8 cellular contexts compared by ENCODE assay signal in the genomic region with DNA sequence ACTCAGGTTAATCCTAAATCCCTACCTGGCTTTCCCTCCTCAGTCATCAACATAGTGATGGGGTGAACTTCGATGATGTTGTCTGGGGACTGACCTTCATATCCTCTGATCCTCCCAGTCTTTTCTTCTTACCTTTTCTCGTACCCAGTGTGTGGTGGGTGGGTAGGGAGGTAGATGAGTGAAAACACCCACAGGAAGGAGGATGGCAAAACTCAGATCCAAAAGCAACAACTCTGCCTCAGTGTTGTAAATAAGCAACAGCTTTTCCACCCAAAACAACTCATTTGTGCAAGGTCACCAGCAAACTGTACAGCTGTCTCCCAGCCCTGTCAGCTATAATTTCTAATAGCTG. TPM values are rescaled to one million over a fixed set of nuclear protein-coding genes. Genes with fewer than 3 reads are reported as not detected.
DNase-seq lines count a peak whose midpoint lies in the region; ATAC-seq and TF ChIP-seq lines count a peak whose summit lies in the region.

No MANE protein-coding gene starts in this region.

- peaks cover 76% of the 10 kb centered on the region for H3K4me1 Mint-ChIP-seq in brain

- no peak overlapping the region for H2BK120ac ChIP-seq in mesendoderm (ENCODE audit: low read depth, low read length)

- H3K18ac ChIP-seq in mesendoderm (ENCODE audit: low read length), result no peak overlapping the region

- H2BK5ac ChIP-seq in mesendoderm (ENCODE audit: low read length), result no peak overlapping the region

- H3K79me1 ChIP-seq in mesendoderm (ENCODE audit: low read length), result peaks cover 44% of the 10 kb centered on the region

- no peak overlapping the region for H2AK5ac ChIP-seq in mesendoderm (ENCODE audit: low read length)

- H3K4me3 ChIP-seq in DND-41 (ENCODE audit: low read depth in 1 of 2, low read length in 2 of 2), result peak overlapping the region in 1 of 2 experiments; percentile 26; a peak in 1 of 4 replicates
- no peak overlapping the region for H3K4me3 ChIP-seq in KMS-11 (IDR thresholded peaks at IDR 0.05; ENCODE audit: insufficient read depth, low read depth, low read length)
- H3K4me3 ChIP-seq in aorta (ENCODE audit: low read length in 2 of 2), result no peak overlapping the region
- no peak overlapping the region for H3K4me3 ChIP-seq in mesendoderm (ENCODE audit: low read length)
- H3K4me3 ChIP-seq in tibial artery, result no peak overlapping the region

- DNase-seq in DND-41 (no peak), pons (ENCODE audit: low spot score) (peak; percentile 21), aorta (no peak), mesendoderm (no peak), tibial artery (no peak)

- no peak overlapping the region for H3K56ac ChIP-seq in mesendoderm (ENCODE audit: low read length)

- H3K9ac ChIP-seq in DND-41 (ENCODE audit: low read depth, low read length), result peak overlapping the region; percentile 55
- peak overlapping the region; percentile 46 for H3K9ac ChIP-seq in KMS-11
- no peak overlapping the region for H3K9ac ChIP-seq in mesendoderm (ENCODE audit: low read length)

- H3K4me2 ChIP-seq in DND-41 (ENCODE audit: insufficient read depth, low read length), result peak overlapping the region; percentile 62
- peak overlapping the region; percentile 92 for H3K4me2 ChIP-seq in KMS-11
- no peak overlapping the region for H3K4me2 ChIP-seq in mesendoderm (ENCODE audit: low read length)

- TF ChIP-seq CTCF in DND-41 (IDR thresholded peaks at IDR 0.05; ENCODE audit: borderline replicate concordance, extremely low read depth, low read length, poor library complexity, severe bottlenecking), result no peak
- TF ChIP-seq CTCF in KMS-11 (conservative IDR thresholded peaks at IDR 0.05; ENCODE audit: low read depth, low read length), result no peak
- no peak for TF ChIP-seq CTCF in brain (conservative IDR thresholded peaks at IDR 0.05)
- TF ChIP-seq CTCF in tibial artery (IDR thresholded peaks at IDR 0.05), result no peak

- H3K79me2 ChIP-seq in DND-41 (ENCODE audit: insufficient read depth, low read length), result peaks cover 80% of the 10 kb centered on the region
- H3K79me2 ChIP-seq in KMS-11 (ENCODE audit: insufficient read depth, low read depth), result peaks cover 78% of the 10 kb centered on the region
- H3K79me2 ChIP-seq in mesendoderm (ENCODE audit: control insufficient read depth, insufficient read depth, low read length), result peaks cover 46% of the 10 kb centered on the region

- H3K9me3 Mint-ChIP-seq in brain, result no peaks in the 10 kb centered on the region

- H4K20me1 ChIP-seq in DND-41 (ENCODE audit: insufficient read depth, low read length) (peaks cover 82% of the 10 kb centered on the region), KMS-11 (ENCODE audit: insufficient read depth) (peaks cover 3% of the 10 kb centered on the region; the same call in 1 of the 2 replicates)

- H3K4ac ChIP-seq in mesendoderm (ENCODE audit: low read depth, low read length), result no peak overlapping the region

- no peaks in the 10 kb centered on the region for H3K9me3 ChIP-seq in DND-41 (ENCODE audit: insufficient read depth, low read length, severe bottlenecking)
- H3K9me3 ChIP-seq in aorta (ENCODE audit: control insufficient read depth, low read length), result no peaks in the 10 kb centered on the region
- no peaks in the 10 kb centered on the region for H3K9me3 ChIP-seq in tibial artery

- intact Hi-C loops in aorta (cut with DNase I) (no loop called here), tibial artery (cut with DNase I; ENCODE audit: low total_unique reads) (loop anchor here (2.0 kb wide), 1 partner anchor 21 kb away; no protein-coding TSS in a partner anchor)

- peak overlapping the region; percentile 99 for H3K27ac ChIP-seq in DND-41 (ENCODE audit: low read length)
- H3K27ac ChIP-seq in KMS-11, result peak overlapping the region; percentile 90
- H3K27ac ChIP-seq in aorta (ENCODE audit: low read depth in 1 of 2, low read length in 2 of 2), result peak overlapping the region in 1 of 2 donors; percentile 8
- H3K27ac ChIP-seq in mesendoderm (ENCODE audit: low read depth, low read length), result no peak overlapping the region
- H3K27ac ChIP-seq in tibial artery, result peak overlapping the region in 1 of 2 donors; percentile 19

- no peak overlapping the region for H4K5ac ChIP-seq in mesendoderm (ENCODE audit: low read length)

- WGBS in aorta, 2 donors, result 92 to 94% methylated on average over 2 of the region's 2 CpGs
- WGBS in mesendoderm (ENCODE audit: extremely low coverage, insufficient coverage, low lambda C conversion rate), result no CpG with 5 or more reads among the region's 2 CpGs

- no peak overlapping the region for H4K8ac ChIP-seq in mesendoderm (ENCODE audit: low read depth, low read length)

- H3K23ac ChIP-seq in mesendoderm (ENCODE audit: low read length), result no peak overlapping the region

- H2AFZ ChIP-seq in DND-41 (ENCODE audit: low read depth, low read length) (no peak overlapping the region), KMS-11 (ENCODE audit: low read depth) (no peak overlapping the region)

- no peaks in the 10 kb centered on the region for H3K27me3 ChIP-seq in DND-41 (ENCODE audit: insufficient read depth, low read length, poor library complexity)
- H3K27me3 ChIP-seq in KMS-11 (ENCODE audit: insufficient read depth, low read depth), result no peaks in the 10 kb centered on the region
- no peaks in the 10 kb centered on the region for H3K27me3 ChIP-seq in aorta (ENCODE audit: control insufficient read depth in 1 of 2, insufficient read depth in 2 of 2, low read length in 1 of 2)
- no peaks in the 10 kb centered on the region for H3K27me3 ChIP-seq in mesendoderm (ENCODE audit: insufficient read depth, low read length, poor library complexity)
- H3K27me3 ChIP-seq in tibial artery, result no peaks in the 10 kb centered on the region

- H3K36me3 ChIP-seq in DND-41 (ENCODE audit: insufficient read depth, low read length), result no peaks in the 10 kb centered on the region
- no peaks in the 10 kb centered on the region for H3K36me3 ChIP-seq in KMS-11 (ENCODE audit: insufficient read depth)
- no peaks in the 10 kb centered on the region for H3K36me3 ChIP-seq in aorta (ENCODE audit: control insufficient read depth in 1 of 2, insufficient read depth in 2 of 2, low read length in 1 of 2)
- H3K36me3 ChIP-seq in mesendoderm (ENCODE audit: control insufficient read depth, insufficient read depth, low read length), result no peaks in the 10 kb centered on the region
- no peaks in the 10 kb centered on the region for H3K36me3 ChIP-seq in tibial artery

- H3K27ac Mint-ChIP-seq in brain, result peak overlapping the region in 4 of 5 experiments; percentile 31 to 88 (median 76)

- H3K4me1 ChIP-seq in DND-41 (ENCODE audit: insufficient read depth, low read length) (peaks cover 74% of the 10 kb centered on the region), KMS-11 (ENCODE audit: low read depth, poor library complexity, severe bottlenecking) (peaks cover 97% of the 10 kb centered on the region), aorta (ENCODE audit: control insufficient read depth in 1 of 2, insufficient read depth in 2 of 2, low read length in 2 of 2) (no peaks in the 10 kb centered on the region), mesendoderm (ENCODE audit: control insufficient read depth, low read depth, low read length) (peaks cover 2% of the 10 kb centered on the region), tibial artery (peaks cover 0 to 45% (median 10%) of the 10 kb centered on the region in 4 donors)

- peaks cover 4% of the 10 kb centered on the region for H3K36me3 Mint-ChIP-seq in brain

- H3K4me3 Mint-ChIP-seq in brain, result peak overlapping the region in 1 of 5 experiments; percentile 8

- ATAC-seq in DND-41 (ENCODE audit: insufficient read depth, low read depth) (peak; percentile 8), aorta (ENCODE audit: low FRiP score) (no peak), HG03432 (IDR thresholded peaks at IDR 0.05; ENCODE audit: unreplicated experiment) (no peak)

- peaks cover 3% of the 10 kb centered on the region for H3K27me3 Mint-ChIP-seq in brain

- H2BK15ac ChIP-seq in mesendoderm (replicated peaks; ENCODE audit: low read depth), result no peak overlapping the region

RNA-seq across cellular contexts. Expression of a gene that starts 38.6 kb away (rescaled TPM):
- polyA plus RNA-seq in brain (ENCODE audit: insufficient read depth, low read depth, low replicate concordance) (101 TPM), aorta (10 to 100 TPM; 36.3 to 62.9 TPM)
- total RNA-seq in aorta, result 10 to 100 TPM; 74.1 to 82.9 TPM
- 36.4 TPM for polyA plus RNA-seq in mesendoderm (2013, experiment 1 of 2)
- 36.7 TPM for polyA plus RNA-seq in mesendoderm (2013, experiment 2 of 2)
